Comparison of ENCODE assay signal across 20 cellular contexts in the genomic region with DNA sequence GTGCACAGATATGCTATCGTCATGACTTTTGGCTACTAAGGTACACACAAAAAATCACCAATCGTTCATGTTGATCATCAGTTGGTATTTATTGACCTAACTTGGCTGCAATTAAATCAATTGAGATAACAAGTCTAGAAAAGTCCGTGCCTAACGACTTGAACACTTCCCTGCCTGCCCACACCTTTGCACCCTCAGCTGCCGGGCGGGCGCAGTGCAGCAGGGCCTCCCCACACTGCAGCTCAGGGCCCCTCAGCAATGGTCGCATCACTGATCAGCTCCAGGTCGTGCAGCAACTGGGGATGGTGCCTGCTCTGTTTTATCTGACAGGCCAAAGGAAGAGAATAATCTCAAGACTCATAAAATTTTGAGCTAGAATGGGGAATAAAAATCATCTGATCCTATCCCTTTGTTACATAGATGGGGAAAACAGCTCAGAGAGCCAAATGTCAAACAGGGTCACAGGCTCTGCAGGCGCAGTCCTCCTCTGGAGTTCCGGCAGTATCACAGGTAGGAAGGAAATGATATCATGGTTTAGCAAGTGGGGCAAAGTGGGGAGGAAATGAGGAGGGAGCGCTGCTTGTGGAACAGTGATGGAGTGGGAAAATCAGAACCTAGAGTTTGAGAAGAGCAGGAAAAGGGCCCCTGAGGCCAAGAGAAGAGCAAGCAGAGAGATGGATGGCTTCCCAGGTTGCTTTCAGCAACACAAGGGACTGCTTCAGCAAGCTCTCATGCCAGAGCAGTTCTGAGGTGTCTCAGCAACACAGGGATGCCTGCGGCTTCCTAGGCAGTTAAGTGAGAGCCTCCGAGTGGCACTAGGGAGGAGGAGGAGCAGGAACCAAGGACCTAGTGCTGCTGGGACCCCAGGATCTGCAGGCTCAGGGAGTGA. TPM values are rescaled to one million over a fixed set of nuclear protein-coding genes. Genes with fewer than 3 reads are reported as not detected.
DNase-seq lines count a peak whose midpoint lies in the region; ATAC-seq and TF ChIP-seq lines count a peak whose summit lies in the region.
"Had no signal": no experiment of that assay in that cellular context is flagged by ENCODE, and none has a peak within 500 bp of the region (broad histone marks: within the 10 kb centered on the region; RNA-seq: fewer than 3 reads in every experiment).

No MANE protein-coding gene starts in this region.

- no peaks in the 10 kb centered on the region for H3K27me3 ChIP-seq in DOHH2 (ENCODE audit: control insufficient read depth, low read length)
- H3K27me3 ChIP-seq in psoas muscle (ENCODE audit: insufficient read depth in 3 of 3, low read length in 2 of 3): no peaks in the 10 kb centered on the region
- H3K27me3 ChIP-seq: neutrophil had no signal

- H3K27me3 Mint-ChIP-seq in activated T-helper 2 cell treated with anti-CD3 and anti-CD28 coated beads, Interferon-gamma antibody, Interleukin-2, Interleukin-4, amounts not matched to agents 10 μg/mL and 5 μg/mL and 100 μg/mL, durations not matched to agents 14 hours and 24 hours and 36 hours (ENCODE audit: low read depth): no peaks in the 10 kb centered on the region
- H3K27me3 Mint-ChIP-seq in nephron progenitor cell (ENCODE audit: low read depth, poor library complexity): no peaks in the 10 kb centered on the region
- H3K27me3 Mint-ChIP-seq: B cell; dendritic cell treated with granulocyte-macrophage colony-stimulating factor and Interleukin-4, amounts not matched to agents 40 ng/mL and 50 ng/mL, for 4 days; memory B cell had no signal

- TF ChIP-seq CTCF in DOHH2 (IDR thresholded peaks at IDR 0.05; ENCODE audit: low read depth, low read length, poor library complexity, severe bottlenecking) (no peak), nephron progenitor cell (IDR thresholded peaks at IDR 0.05) (no peak), psoas muscle (IDR thresholded peaks at IDR 0.05) (no peak)

- H3K79me2 ChIP-seq in DOHH2 (ENCODE audit: control insufficient read depth, low read length): peaks cover 75% of the 10 kb centered on the region

- H3K27ac ChIP-seq in DOHH2 (ENCODE audit: low read depth, low read length): peak overlapping the region; percentile 39
- H3K27ac ChIP-seq in psoas muscle: no peak overlapping the region
- H3K27ac ChIP-seq: neutrophil had no signal

- H3K36me3 ChIP-seq in DOHH2 (ENCODE audit: control insufficient read depth, low read length) (peaks cover 87% of the 10 kb centered on the region), psoas muscle (ENCODE audit: insufficient read depth in 1 of 2, low read depth in 1 of 2) (no peaks in the 10 kb centered on the region)

- H3K9me3 ChIP-seq in DOHH2 (ENCODE audit: control insufficient read depth, insufficient read depth, low read length): no peaks in the 10 kb centered on the region
- H3K9me3 ChIP-seq in psoas muscle: no peaks in the 10 kb centered on the region
- H3K9me3 ChIP-seq: neutrophil had no signal

- H4K20me1 ChIP-seq in DOHH2 (ENCODE audit: control insufficient read depth, insufficient read depth, low read depth, low read length): peaks cover 26% of the 10 kb centered on the region

- no peak for ATAC-seq in psoas muscle

- peaks cover 38% of the 10 kb centered on the region for H3K36me3 Mint-ChIP-seq in activated T-helper 2 cell treated with anti-CD3 and anti-CD28 coated beads, Interferon-gamma antibody, Interleukin-2, Interleukin-4, amounts not matched to agents 10 μg/mL and 5 μg/mL and 100 μg/mL, durations not matched to agents 14 hours and 24 hours and 36 hours (ENCODE audit: low read depth)
- H3K36me3 Mint-ChIP-seq in nephron progenitor cell (ENCODE audit: low read depth): peaks cover 28% of the 10 kb centered on the region

- 78 to 80% (median 79%) methylated on average over 14 of the region's 14 CpGs for WGBS in psoas muscle, 3 donors

- DNase-seq in AG20443 (ENCODE audit: low spot score) (peak; percentile 38), nephron progenitor cell (no peak), psoas muscle (no peak), HEK293T (ENCODE audit: extremely low spot score) (no peak), SKM-1 (lab: John Stamatoyannopoulos, UW; ENCODE audit: unreplicated experiment) (no peak)
- no peak for DNase-seq in activated T-helper 2 cell treated with anti-CD3 and anti-CD28 coated beads, Interferon-gamma antibody, Interleukin-2, Interleukin-4, amounts not matched to agents 10 μg/mL and 5 μg/mL and 100 μg/mL, durations not matched to agents 14 hours and 24 hours and 36 hours (ENCODE audit: low spot score)
- DNase-seq in stimulated activated CD8-positive, alpha-beta memory T cell treated with anti-CD3 and anti-CD28 coated beads, Interleukin-4, amount 100 ng/mL, for 48 hours: no peak
- DNase-seq: activated effector memory CD4-positive, alpha-beta T cell treated with Interleukin-2 at 50 U/mL for 16 hours; DMS153; erythroblast; NCI-H1694; NCI-H446 treated with DMSO at 0.1 percent for 48 hours; OCI-M1; right cardiac atrium; stimulated activated CD4-positive, alpha-beta T cell treated with anti-CD3 and anti-CD28 coated beads, Interleukin-1b, Interleukin-23, amount 100 ng/mL, for 48 hours had no signal

- peaks cover 30% of the 10 kb centered on the region for H3K4me1 Mint-ChIP-seq in activated T-helper 2 cell treated with anti-CD3 and anti-CD28 coated beads, Interferon-gamma antibody, Interleukin-2, Interleukin-4, amounts not matched to agents 10 μg/mL and 5 μg/mL and 100 μg/mL, durations not matched to agents 14 hours and 24 hours and 36 hours (ENCODE audit: low read depth)
- H3K4me1 Mint-ChIP-seq in nephron progenitor cell: peaks cover 48% of the 10 kb centered on the region

- H3K27ac Mint-ChIP-seq in activated T-helper 2 cell treated with anti-CD3 and anti-CD28 coated beads, Interferon-gamma antibody, Interleukin-2, Interleukin-4, amounts not matched to agents 10 μg/mL and 5 μg/mL and 100 μg/mL, durations not matched to agents 14 hours and 24 hours and 36 hours: peak overlapping the region; percentile 10
- peak overlapping the region; percentile 11 for H3K27ac Mint-ChIP-seq in nephron progenitor cell
- H3K27ac Mint-ChIP-seq: B cell; dendritic cell treated with granulocyte-macrophage colony-stimulating factor and Interleukin-4, amounts not matched to agents 40 ng/mL and 50 ng/mL, for 4 days; memory B cell had no signal

- no peak overlapping the region for H3K4me3 Mint-ChIP-seq in activated T-helper 2 cell treated with anti-CD3 and anti-CD28 coated beads, Interferon-gamma antibody, Interleukin-2, Interleukin-4, amounts not matched to agents 10 μg/mL and 5 μg/mL and 100 μg/mL, durations not matched to agents 14 hours and 24 hours and 36 hours (ENCODE audit: low read depth)
- no peak overlapping the region for H3K4me3 Mint-ChIP-seq in nephron progenitor cell
- H3K4me3 Mint-ChIP-seq: B cell; dendritic cell treated with granulocyte-macrophage colony-stimulating factor and Interleukin-4, amounts not matched to agents 40 ng/mL and 50 ng/mL, for 4 days; memory B cell had no signal

- no peaks in the 10 kb centered on the region for H3K9me2 ChIP-seq in DOHH2 (replicated peaks; ENCODE audit: control insufficient read depth, low read length)

- CTCF ChIA-PET in HEK293T (lab: Yijun Ruan, JAX): no interaction called here

- 0 out of 2 replicates have a peak overlapping the region, but pooled peaks have one; percentile 10 for H3K4me2 ChIP-seq in DOHH2 (ENCODE audit: low read length)

- no peaks in the 10 kb centered on the region for H3F3A ChIP-seq in DOHH2 (ENCODE audit: control insufficient read depth, insufficient read depth)

- intact Hi-C loops in activated T-helper 2 cell treated with anti-CD3 and anti-CD28 coated beads, Interferon-gamma antibody, Interleukin-2, Interleukin-4, amounts not matched to agents 10 μg/mL and 5 μg/mL and 100 μg/mL, durations not matched to agents 14 hours and 24 hours and 36 hours (cut with micrococcal nuclease): no loop called here
- intact Hi-C loops in psoas muscle (cut with DNase I): no loop called here

- H3K4me3 ChIP-seq in DOHH2 (ENCODE audit: low read length) (no peak overlapping the region), psoas muscle (no peak overlapping the region)

- no peaks in the 10 kb centered on the region for H3K9me3 Mint-ChIP-seq in activated T-helper 2 cell treated with anti-CD3 and anti-CD28 coated beads, Interferon-gamma antibody, Interleukin-2, Interleukin-4, amounts not matched to agents 10 μg/mL and 5 μg/mL and 100 μg/mL, durations not matched to agents 14 hours and 24 hours and 36 hours
- peaks cover 4% of the 10 kb centered on the region for H3K9me3 Mint-ChIP-seq in nephron progenitor cell
- H3K9me3 Mint-ChIP-seq: dendritic cell treated with granulocyte-macrophage colony-stimulating factor and Interleukin-4, amounts not matched to agents 40 ng/mL and 50 ng/mL, for 4 days; memory B cell had no signal

- POLR2A ChIA-PET in HEK293T (lab: Yijun Ruan, JAX): no interaction called here

- peaks cover 49% of the 10 kb centered on the region for H3K4me1 ChIP-seq in DOHH2 (ENCODE audit: control insufficient read depth, low read length)
- H3K4me1 ChIP-seq in psoas muscle: no peaks in the 10 kb centered on the region

TF ChIP-seq in HEK293T, 16 proteins besides CTCF, POLR2A, EP300 and RAD21:
- no peak for TF ChIP-seq L3MBTL2 (conservative IDR thresholded peaks at IDR 0.05)
- TF ChIP-seq LEF1 (IDR thresholded peaks at IDR 0.05; ENCODE audit: borderline replicate concordance): no peak
- TF ChIP-seq, protein P1, sequence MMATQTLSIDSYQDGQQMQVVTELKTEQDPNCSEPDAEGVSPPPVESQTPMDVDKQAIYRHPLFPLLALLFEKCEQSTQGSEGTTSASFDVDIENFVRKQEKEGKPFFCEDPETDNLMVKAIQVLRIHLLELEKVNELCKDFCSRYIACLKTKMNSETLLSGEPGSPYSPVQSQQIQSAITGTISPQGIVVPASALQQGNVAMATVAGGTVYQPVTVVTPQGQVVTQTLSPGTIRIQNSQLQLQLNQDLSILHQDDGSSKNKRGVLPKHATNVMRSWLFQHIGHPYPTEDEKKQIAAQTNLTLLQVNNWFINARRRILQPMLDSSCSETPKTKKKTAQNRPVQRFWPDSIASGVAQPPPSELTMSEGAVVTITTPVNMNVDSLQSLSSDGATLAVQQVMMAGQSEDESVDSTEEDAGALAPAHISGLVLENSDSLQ (IDR thresholded peaks at IDR 0.05): no peak
- TF ChIP-seq BHLHE40 (IDR thresholded peaks at IDR 0.05; ENCODE audit: borderline replicate concordance): no peak

RNA-seq across cellular contexts. Expression of a gene that starts 57.5 kb away (rescaled TPM):
- total RNA-seq in activated T-helper 2 cell treated with anti-CD3 and anti-CD28 coated beads, Interferon-gamma antibody, Interleukin-2, Interleukin-4, amounts not matched to agents 10 μg/mL and 5 μg/mL and 100 μg/mL, durations not matched to agents 14 hours and 24 hours and 36 hours: 111 and 114 TPM in 2 replicates
- total RNA-seq in psoas muscle: 10 to 100 TPM in 1 of 4 donors, 1 to 10 TPM in 3; 2.5 to 14.7 (median 3.8) TPM
- polyA plus RNA-seq in psoas muscle: 1 to 10 TPM in 2 of 3 donors, under 1 TPM in 1; 0.79 to 6.3 (median 1.0) TPM
